Comparison of ENCODE assay signal across 15 cellular contexts in genomic region chr5:36161317-36161716, GRCh38.
"Had no signal": no experiment of that assay in that cellular context is flagged by ENCODE, and none has a peak within 500 bp of the region (broad histone marks: within the 10 kb centered on the region; RNA-seq: fewer than 3 reads in every experiment).

No MANE protein-coding gene starts in this region.

- H3K27ac Mint-ChIP-seq: activated CD4-positive, alpha-beta T cell treated with anti-CD3 and anti-CD28 coated beads, Interleukin-2, amount 10 ng/mL, durations not matched to agents 7 days and 5 days; activated naive CD8-positive, alpha-beta T cell treated with anti-CD3 and anti-CD28 coated beads for 36 hours; progenitor cell of endocrine pancreas had no signal

- H3K4me3 Mint-ChIP-seq: activated CD4-positive, alpha-beta T cell treated with anti-CD3 and anti-CD28 coated beads, Interleukin-2, amount 10 ng/mL, durations not matched to agents 7 days and 5 days; activated naive CD8-positive, alpha-beta T cell treated with anti-CD3 and anti-CD28 coated beads for 36 hours had no signal

- H3K27me3 Mint-ChIP-seq: activated CD4-positive, alpha-beta T cell treated with anti-CD3 and anti-CD28 coated beads, Interleukin-2, amount 10 ng/mL, durations not matched to agents 7 days and 5 days; activated naive CD8-positive, alpha-beta T cell treated with anti-CD3 and anti-CD28 coated beads for 36 hours; progenitor cell of endocrine pancreas had no signal

- H3K27me3 ChIP-seq: testis had no signal

- H3K4me1 ChIP-seq: testis had no signal

- FAIRE-seq: endothelial cell of umbilical vein had no signal

- H3K9me3 Mint-ChIP-seq: activated CD4-positive, alpha-beta T cell treated with anti-CD3 and anti-CD28 coated beads, Interleukin-2, amount 10 ng/mL, durations not matched to agents 7 days and 5 days; activated naive CD8-positive, alpha-beta T cell treated with anti-CD3 and anti-CD28 coated beads for 36 hours had no signal

- DNase-seq: activated CD4-positive, alpha-beta T cell treated with anti-CD3 and anti-CD28 coated beads, Interleukin-2, amount 10 ng/mL, durations not matched to agents 7 days and 5 days; activated CD4-positive, CD25-positive, alpha-beta regulatory T cell; activated CD8-positive, alpha-beta memory T cell treated with anti-CD3 and anti-CD28 coated beads for 24 hours; activated CD8-positive, alpha-beta memory T cell treated with anti-CD3 and anti-CD28 coated beads, Interleukin-2, amount 50 U/mL, for 48 hours; activated naive CD8-positive, alpha-beta T cell treated with anti-CD3 and anti-CD28 coated beads for 36 hours; amniotic stem cell; dermis blood vessel endothelial cell; effector memory CD4-positive, alpha-beta T cell; foreskin fibroblast; hypothalamus; islet precursor cell; T1000; testis had no signal

- H3K27ac ChIP-seq: testis had no signal

- H3K9me3 ChIP-seq: testis had no signal

- H3K4me3 ChIP-seq: testis had no signal
